9 cellular contexts compared by ENCODE assay signal in genomic region chr20:56580226-56580625, GRCh38. TPM values are rescaled to one million over a fixed set of nuclear protein-coding genes. Genes with fewer than 3 reads are reported as not detected.
"Had no signal": no experiment of that assay in that cellular context is flagged by ENCODE, and none has a peak within 500 bp of the region (broad histone marks: within the 10 kb centered on the region; RNA-seq: fewer than 3 reads in every experiment).

No MANE protein-coding gene starts in this region.

- H3K36me3 ChIP-seq: HAP-1 had no signal

- H3K9me3 ChIP-seq: HAP-1 had no signal

- H3K4me1 Mint-ChIP-seq: IgD-negative memory B cell had no signal

- H3K4me3 ChIP-seq: GM23338, HAP-1 had no signal

- H3K4me2 ChIP-seq: GM23338 had no signal

- H3K4me3 Mint-ChIP-seq: GM23338, HFFc6, IgD-negative memory B cell had no signal

- H3K9me3 Mint-ChIP-seq: GM23338, HFFc6 had no signal

- H3K4me1 ChIP-seq: HAP-1 had no signal

- DNase-seq: HFFc6 had no signal

- ATAC-seq: GM23338, HCT116, HepG2 had no signal

- H3K27ac Mint-ChIP-seq: GM23338, HFFc6, IgD-negative memory B cell had no signal

- H3K27ac ChIP-seq: HL-60 had no signal

RNA-seq across cellular contexts. Expression of gene FAM209B, which starts 47.2 kb away (rescaled TPM):
- total RNA-seq: GM23338, H1, HT1080 had no signal

RNA-seq across cellular contexts. Expression of gene TFAP2C, which starts 48.9 kb away (rescaled TPM):
- total RNA-seq: HepG2 had no signal
- polyA plus RNA-seq: HepG2, IgD-negative memory B cell had no signal

RNA-seq across cellular contexts. Expression of gene FAM209A, which starts 55.7 kb away (rescaled TPM):
- total RNA-seq: GM23338, H1, HT1080 had no signal
- polyA plus RNA-seq: GM23338, IgD-negative memory B cell had no signal
